Comparison of ENCODE assay signal across 27 cellular contexts in the genomic region with DNA sequence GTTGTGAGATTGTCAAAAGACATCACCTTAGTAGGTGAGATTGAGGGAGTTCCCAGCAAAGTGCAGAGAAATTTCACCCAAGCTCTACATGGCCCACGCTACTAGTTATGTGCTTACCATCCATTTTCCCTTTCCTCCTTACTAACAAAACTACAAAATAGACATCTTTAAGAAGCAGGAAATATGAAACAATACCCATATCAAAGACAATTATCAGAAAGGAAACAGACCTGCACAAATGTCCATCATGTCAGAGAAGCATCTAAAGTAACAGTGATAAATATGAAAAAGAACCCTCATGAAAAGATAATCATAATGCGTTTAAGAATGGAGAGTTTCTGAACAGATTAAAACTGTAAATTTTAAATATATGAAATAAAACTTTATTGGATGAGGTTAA. TPM values are rescaled to one million over a fixed set of nuclear protein-coding genes. Genes with fewer than 3 reads are reported as not detected.
"Had no signal": no experiment of that assay in that cellular context is flagged by ENCODE, and none has a peak within 500 bp of the region (broad histone marks: within the 10 kb centered on the region; RNA-seq: fewer than 3 reads in every experiment).

No MANE protein-coding gene starts in this region.

- H3K36me3 ChIP-seq: esophagus squamous epithelium, right atrium auricular region, spleen, tibial nerve had no signal

- H3K4me3 Mint-ChIP-seq: activated CD4-positive, alpha-beta memory T cell treated with anti-CD3 and anti-CD28 coated beads for 36 hours; activated T-cell treated with anti-CD3 and anti-CD28 coated beads, Interleukin-2, amount 50 U/mL, for 24 hours; endodermal cell; mesothelial cell of epicardium; naive B cell; T-helper 1 cell treated with Interleukin-12 subunit alpha and Interleukin-12 subunit beta and Interleukin-4 antibody, amounts not matched to agents 30 μg/mL and 1 μg/mL, for 36 hours had no signal

- H3K27me3 ChIP-seq: esophagus squamous epithelium, hepatocyte, right atrium auricular region, spleen, tibial nerve had no signal

- H3K9me3 ChIP-seq: SK-N-SH had no signal

- H3K4me3 ChIP-seq: esophagus squamous epithelium, hepatocyte, right atrium auricular region, spleen, tibial nerve had no signal

- H3K27ac Mint-ChIP-seq: activated T-cell treated with anti-CD3 and anti-CD28 coated beads, Interleukin-2, amount 50 U/mL, for 24 hours; endodermal cell; mesothelial cell of epicardium; naive B cell had no signal

- H3K36me3 Mint-ChIP-seq: mesothelial cell of epicardium had no signal

- ATAC-seq: left cardiac atrium had no signal

- DNase-seq: activated CD4-positive, alpha-beta memory T cell treated with anti-CD3 and anti-CD28 coated beads for 36 hours; activated CD4-positive, alpha-beta T cell treated with anti-CD3 and anti-CD28 coated beads for 48 hours; activated CD8-positive, alpha-beta memory T cell treated with anti-CD3 and anti-CD28 coated beads, Interleukin-2, amount 50 U/mL, for 4 hours; activated naive CD4-positive, alpha-beta T cell; activated T-cell treated with anti-CD3 and anti-CD28 coated beads, Interleukin-2, amount 50 U/mL, for 24 hours; amygdala; caudate nucleus; cortex of kidney; endodermal cell; esophagus squamous epithelium; foreskin melanocyte; left cardiac atrium; naive B cell; SK-N-SH; spleen; stimulated activated naive CD4-positive, alpha-beta T cell treated with Interleukin-2 at 50 U/mL for 16 hours; SW 1271; T-helper 9 cell had no signal

- H3K27me3 Mint-ChIP-seq: activated CD4-positive, alpha-beta memory T cell treated with anti-CD3 and anti-CD28 coated beads for 36 hours; activated T-cell treated with anti-CD3 and anti-CD28 coated beads, Interleukin-2, amount 50 U/mL, for 24 hours had no signal

- H3K4me1 Mint-ChIP-seq: endodermal cell, mesothelial cell of epicardium, naive B cell had no signal

- H3K27ac ChIP-seq: epithelial cell of prostate, esophagus squamous epithelium, hepatocyte, right atrium auricular region, spleen, tibial nerve, VCaP had no signal

- H3K4me1 ChIP-seq: esophagus squamous epithelium, right atrium auricular region, tibial nerve had no signal

RNA-seq across cellular contexts. Expression of a gene that starts 28.2 kb away (rescaled TPM):
- total RNA-seq: chondrocyte, mesothelial cell of epicardium had no signal
- polyA plus RNA-seq: hepatocyte, keratinocyte, SK-N-SH had no signal

RNA-seq across cellular contexts. Expression of a gene that starts 36.8 kb away (rescaled TPM):
- total RNA-seq: chondrocyte, endodermal cell, mesothelial cell of epicardium had no signal
